2 cellular contexts compared by ENCODE assay signal in genomic region chr17:65229596-65229995, GRCh38.
TF ChIP-seq lines count a peak whose summit lies in the region.

No MANE protein-coding gene starts in this region.

TF ChIP-seq in SK-N-SH, 30 proteins besides CTCF, POLR2A, EP300 and RAD21 (continued from another document):
- TF ChIP-seq ZBTB33 (IDR thresholded peaks at IDR 0.05; ENCODE audit: borderline replicate concordance, low read depth) (no peak), USF2 (IDR thresholded peaks at IDR 0.05; ENCODE audit: borderline replicate concordance, low read depth, low read length) (no peak), MAX (IDR thresholded peaks at IDR 0.05; ENCODE audit: low read depth) (no peak), FOSL2 (IDR thresholded peaks at IDR 0.05; ENCODE audit: borderline replicate concordance, low read depth) (no peak), GABPA (IDR thresholded peaks at IDR 0.05; ENCODE audit: low read depth) (no peak), POLR2AphosphoS5 (IDR thresholded peaks at IDR 0.05; ENCODE audit: low read depth, low read length) (no peak), MEF2A (IDR thresholded peaks at IDR 0.05; ENCODE audit: borderline replicate concordance, low read depth) (no peak), PBX3 (IDR thresholded peaks at IDR 0.05) (no peak)

TF ChIP-seq in SK-N-SH treated with all-trans-retinoic acid at 6 μM for 48 hours, 23 proteins besides CTCF, POLR2A, EP300 and RAD21 (continued from another document):
- no peak for TF ChIP-seq TSHZ2 (CRISPR knock-in tag; IDR thresholded peaks at IDR 0.05)
- no peak for TF ChIP-seq ZNF8 (CRISPR knock-in tag; IDR thresholded peaks at IDR 0.05)
- no peak for TF ChIP-seq ZNF70 (CRISPR knock-in tag; IDR thresholded peaks at IDR 0.05)
- TF ChIP-seq TOX (CRISPR knock-in tag; IDR thresholded peaks at IDR 0.05; ENCODE audit: borderline replicate concordance) = no peak
- no peak for TF ChIP-seq ESRRG (CRISPR knock-in tag; IDR thresholded peaks at IDR 0.05)
- TF ChIP-seq CSRNP3 (CRISPR knock-in tag; IDR thresholded peaks at IDR 0.05) = no peak
- no peak for TF ChIP-seq PATZ1 (CRISPR knock-in tag; IDR thresholded peaks at IDR 0.05; ENCODE audit: borderline replicate concordance)
- TF ChIP-seq ZFP30 (CRISPR knock-in tag; IDR thresholded peaks at IDR 0.05) = no peak
- no peak for TF ChIP-seq BACH2 (CRISPR knock-in tag; IDR thresholded peaks at IDR 0.05; ENCODE audit: borderline replicate concordance)
- no peak for TF ChIP-seq POU6F1 (CRISPR knock-in tag; IDR thresholded peaks at IDR 0.05; ENCODE audit: borderline replicate concordance, low read depth)
- TF ChIP-seq CSDC2 (CRISPR knock-in tag; IDR thresholded peaks at IDR 0.05) = no peak
- no peak for TF ChIP-seq ISL1 (CRISPR knock-in tag; IDR thresholded peaks at IDR 0.05)
